ENCODE assay signal across 10 cellular contexts in the genomic region with DNA sequence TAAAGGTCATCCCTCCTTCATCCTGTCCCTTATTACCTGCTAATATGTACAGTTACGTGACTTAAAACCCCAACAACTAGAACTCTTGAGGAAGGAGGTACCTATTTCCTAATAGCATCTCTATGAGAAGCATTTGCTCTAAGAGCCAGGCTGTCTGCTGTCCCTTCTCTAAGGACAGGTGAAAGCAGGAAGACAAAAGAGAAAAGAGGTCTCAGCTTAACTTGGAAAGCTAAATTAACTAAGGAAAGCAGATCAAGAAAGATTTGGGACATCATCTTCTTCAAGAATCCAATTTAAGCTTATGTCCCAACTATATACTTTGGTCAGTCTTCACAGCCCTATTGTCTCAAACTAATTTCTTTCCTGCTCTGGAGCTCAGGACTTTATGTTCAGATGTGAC. TPM values are rescaled to one million over a fixed set of nuclear protein-coding genes. Genes with fewer than 3 reads are reported as not detected.
DNase-seq lines count a peak whose midpoint lies in the region; ATAC-seq and TF ChIP-seq lines count a peak whose summit lies in the region.
"Had no signal": no experiment of that assay in that cellular context is flagged by ENCODE, and none has a peak within 500 bp of the region (broad histone marks: within the 10 kb centered on the region; RNA-seq: fewer than 3 reads in every experiment).

No MANE protein-coding gene starts in this region.

- DNase-seq in GM12864 (ENCODE audit: low read depth): no peak
- no peak for DNase-seq in SJSA1 (ENCODE audit: low read depth in 1 of 2, low spot score in 2 of 2)
- DNase-seq in fibroblast of lung (ENCODE audit: low read depth in 2 of 2): no peak
- no peak for DNase-seq in gastrocnemius medialis
- DNase-seq in GOT3 (lab: John Stamatoyannopoulos, UW): no peak
- no peak for DNase-seq in DMS53 treated with DMSO at 0.1 percent for 48 hours (lab: John Stamatoyannopoulos, UW; ENCODE audit: unreplicated experiment)
- DNase-seq: midbrain, NCI-H1092 treated with DMSO at 0.1 percent for 48 hours had no signal

- H3K4me3 ChIP-seq in GM12864 (ENCODE audit: low read depth, low read length): peak overlapping the region; percentile 100; the same call in 1 of the 2 replicates
- H3K4me3 ChIP-seq in SJSA1: peak overlapping the region; percentile 96; the same call in 1 of the 2 replicates
- H3K4me3 ChIP-seq in fibroblast of lung (replicated peaks in 1 of 4; ENCODE audit: control extremely low read depth in 1 of 4, insufficient read depth in 1 of 4, low read depth in 3 of 4, low read length in 4 of 4): peak overlapping the region; percentile 57 to 95 (median 84)
- peak overlapping the region; percentile 75 to 87 (median 82) for H3K4me3 ChIP-seq in gastrocnemius medialis

- TF ChIP-seq POLR2A in gastrocnemius medialis (IDR thresholded peaks at IDR 0.05): no peak

- H3K4me1 ChIP-seq in SJSA1 (replicated peaks) (peaks cover 40% of the 10 kb centered on the region), fibroblast of lung (ENCODE audit: control insufficient read depth, extremely low read depth, insufficient read depth, low read length) (peaks cover 4% of the 10 kb centered on the region), gastrocnemius medialis (peaks cover 33 to 46% of the 10 kb centered on the region in 2 donors)

- in situ Hi-C loops in gastrocnemius medialis (cut with MboI; ENCODE audit: low sequenced_read_pairs in 4 of 4): loop anchor here in 2 of 4 donors (10.0 kb wide), 2 partner anchors 54 to 116 kb away; no protein-coding TSS in a partner anchor

- H3K27ac ChIP-seq in SJSA1: no peak overlapping the region
- H3K27ac ChIP-seq in fibroblast of lung (ENCODE audit: insufficient read depth, low read length): no peak overlapping the region
- peak overlapping the region; percentile 97 to 98 (median 98) for H3K27ac ChIP-seq in gastrocnemius medialis

- H3K79me2 ChIP-seq in fibroblast of lung (ENCODE audit: control insufficient read depth, insufficient read depth, low read length): peaks cover 69% of the 10 kb centered on the region

- H3K36me3 ChIP-seq in SJSA1 (peaks cover 33% of the 10 kb centered on the region), fibroblast of lung (ENCODE audit: control insufficient read depth, insufficient read depth, low read length) (no peaks in the 10 kb centered on the region), gastrocnemius medialis (peaks cover 0 to 35% of the 10 kb centered on the region in 2 donors)

- H4K20me1 ChIP-seq in fibroblast of lung (ENCODE audit: control insufficient read depth, extremely low read depth, insufficient read depth, low read length): no peaks in the 10 kb centered on the region

- H3K27me3 ChIP-seq in SJSA1 (replicated peaks): no peaks in the 10 kb centered on the region
- no peaks in the 10 kb centered on the region for H3K27me3 ChIP-seq in fibroblast of lung (ENCODE audit: control insufficient read depth, insufficient read depth, low read length)
- H3K27me3 ChIP-seq in gastrocnemius medialis: no peaks in the 10 kb centered on the region

- no peak overlapping the region for H2AFZ ChIP-seq in fibroblast of lung (ENCODE audit: low read length)

- TF ChIP-seq CTCF in GM12864 (IDR thresholded peaks at IDR 0.05; ENCODE audit: low read depth, low read length, missing control alignments): no peak
- TF ChIP-seq CTCF in fibroblast of lung (conservative IDR thresholded peaks at IDR 0.05 in 1 of 2, IDR thresholded peaks at IDR 0.05 in 1 of 2; ENCODE audit: low read depth in 1 of 2, low read length in 2 of 2): no peak
- no peak for TF ChIP-seq CTCF in gastrocnemius medialis (IDR thresholded peaks at IDR 0.05 in 4 of 5, conservative IDR thresholded peaks at IDR 0.05 in 1 of 5)

- intact Hi-C loops in gastrocnemius medialis (cut with DNase I; ENCODE audit: low total_unique reads): no loop called here

- H3K4me2 ChIP-seq in fibroblast of lung (ENCODE audit: extremely low read depth, insufficient read depth, low read length): peak overlapping the region; percentile 74

- ATAC-seq in gastrocnemius medialis (no peak), HG02884 (IDR thresholded peaks at IDR 0.05; ENCODE audit: unreplicated experiment) (no peak), GM19023 (IDR thresholded peaks at IDR 0.05; ENCODE audit: unreplicated experiment) (no peak)

- H3K9me3 ChIP-seq in SJSA1 (replicated peaks): no peaks in the 10 kb centered on the region
- H3K9me3 ChIP-seq in fibroblast of lung (ENCODE audit: control insufficient read depth, insufficient read depth, low read depth, low read length): no peaks in the 10 kb centered on the region
- no peaks in the 10 kb centered on the region for H3K9me3 ChIP-seq in gastrocnemius medialis

- H3K9ac ChIP-seq in fibroblast of lung (ENCODE audit: insufficient read depth, low read length): no peak overlapping the region

RNA-seq across cellular contexts. Expression of gene EGLN1, which starts 2.9 kb away (rescaled TPM):
- 16.9 and 22.2 TPM in 2 replicates for total RNA-seq in SJSA1 (2014; rRNA removed; shearing (Covaris generic))
- 47.8 and 50.9 TPM in 2 replicates for total RNA-seq in fibroblast of lung
- 28.0 and 49.3 TPM in 2 replicates for polyA plus RNA-seq in fibroblast of lung
- 17.1 and 31.6 TPM in 2 replicates for polyA plus RNA-seq in fibroblast of lung (2012)
- polyA minus RNA-seq in fibroblast of lung (ENCODE audit: low replicate concordance): 3.0 and 3.9 TPM in 2 replicates
- 100 to 1,000 TPM; 500 to 862 (median 706) TPM for total RNA-seq in gastrocnemius medialis

Comparison
In these comparisons a context has a peak if more than half of its experiments do, and no peak if none do; other contexts are left out.
1. H3K27ac ChIP-seq: peak in gastrocnemius medialis (4 of 4); none in SJSA1 (single experiment) and fibroblast of lung (single experiment).
2. Peak in every context shown above with its lines, with median percentiles within 50 percentile points of each other: H3K4me3 ChIP-seq.